In the genomic region with DNA sequence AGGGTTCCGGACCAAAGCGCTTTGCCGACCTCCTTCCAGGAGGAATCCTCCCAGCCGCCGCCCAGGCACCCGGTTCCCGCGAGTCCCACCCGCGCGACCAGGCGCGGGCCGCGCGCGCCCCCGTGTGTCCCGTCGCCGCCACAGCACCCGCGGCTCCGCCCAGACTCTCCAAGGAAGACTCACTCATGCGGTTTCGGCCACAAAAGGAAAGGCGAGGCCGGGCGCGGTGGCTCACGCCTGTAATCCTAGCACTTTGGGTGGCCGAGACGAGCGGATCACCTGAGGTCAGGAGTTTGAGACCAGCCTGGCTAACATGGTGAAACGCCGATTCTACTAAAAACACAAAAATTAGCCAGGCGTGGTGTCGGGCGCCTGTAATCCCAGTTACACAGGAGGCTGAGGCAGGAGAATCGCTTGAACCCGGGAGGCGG, we compare ENCODE assay signal across 8 cellular contexts. TPM values are rescaled to one million over a fixed set of nuclear protein-coding genes. Genes with fewer than 3 reads are reported as not detected.
DNase-seq lines count a peak whose midpoint lies in the region; ATAC-seq, FAIRE-seq and TF ChIP-seq lines count a peak whose summit lies in the region.

No MANE protein-coding gene starts in this region.

- peak overlapping the region; percentile 41 for H3K4me3 Mint-ChIP-seq in activated CD4-positive, alpha-beta T cell treated with anti-CD3 and anti-CD28 coated beads for 36 hours

- H3K36me3 ChIP-seq in colonic mucosa, result no peaks in the 10 kb centered on the region

- H3K27me3 Mint-ChIP-seq in activated CD4-positive, alpha-beta T cell treated with anti-CD3 and anti-CD28 coated beads for 36 hours, result peaks cover 2% of the 10 kb centered on the region

- ATAC-seq in activated CD4-positive, alpha-beta T cell treated with anti-CD3 and anti-CD28 coated beads for 36 hours, result peak; percentile 57
- no peak for ATAC-seq in HG02623 (IDR thresholded peaks at IDR 0.05; ENCODE audit: unreplicated experiment)

- H3K27ac Mint-ChIP-seq in activated CD4-positive, alpha-beta T cell treated with anti-CD3 and anti-CD28 coated beads for 36 hours, result no peak overlapping the region

- peak; percentile 96 for TF ChIP-seq CTCF in colonic mucosa (IDR thresholded peaks at IDR 0.05)
- no peak for TF ChIP-seq CTCF in lower leg skin (IDR thresholded peaks at IDR 0.05)

- POLR2A ChIA-PET in activated CD4-positive, alpha-beta T cell treated with anti-CD3 and anti-CD28 coated beads for 36 hours (lab: Charles Lee), result no interaction called here

- peaks cover 7% of the 10 kb centered on the region for H3K4me1 ChIP-seq in colonic mucosa

- H3K27me3 ChIP-seq in colonic mucosa, result no peaks in the 10 kb centered on the region

- peaks cover 6% of the 10 kb centered on the region for H3K4me1 Mint-ChIP-seq in activated CD4-positive, alpha-beta T cell treated with anti-CD3 and anti-CD28 coated beads for 36 hours

- H3K9me3 ChIP-seq in colonic mucosa, result no peaks in the 10 kb centered on the region

- FAIRE-seq in H54 (lab: Jason Lieb, UNC), result no peak

- intact Hi-C loops in activated CD4-positive, alpha-beta T cell treated with anti-CD3 and anti-CD28 coated beads for 36 hours (cut with DNase I, micrococcal nuclease), result loop anchor here in 1 of 2 experiments (1.0 to 5.0 kb wide), 3 partner anchors 21 to 124 kb away; no protein-coding TSS in a partner anchor
- intact Hi-C loops in colonic mucosa (cut with DNase I) (no loop called here), lower leg skin (cut with DNase I; ENCODE audit: low total_unique reads) (no loop called here)

- H3K27ac ChIP-seq in colonic mucosa, result no peak overlapping the region

- TF ChIP-seq POLR2A in H54 (IDR thresholded peaks at IDR 0.05; ENCODE audit: low read depth, low read length) (no peak), lower leg skin (IDR thresholded peaks at IDR 0.05) (no peak)

- no peaks in the 10 kb centered on the region for H3K9me3 Mint-ChIP-seq in activated CD4-positive, alpha-beta T cell treated with anti-CD3 and anti-CD28 coated beads for 36 hours (ENCODE audit: low read depth)

- peaks cover 8% of the 10 kb centered on the region for H3K36me3 Mint-ChIP-seq in activated CD4-positive, alpha-beta T cell treated with anti-CD3 and anti-CD28 coated beads for 36 hours (ENCODE audit: low read depth)

- DNase-seq in CD1c-positive myeloid dendritic cell (ENCODE audit: extremely low spot score) (peak; percentile 88), H54 (ENCODE audit: insufficient read length, low spot score) (peak; percentile 89), NCI-H2227 treated with DMSO at 0.1 percent for 48 hours (lab: John Stamatoyannopoulos, UW) (peak; percentile 81), colonic mucosa (peak; percentile 89), lower leg skin (ENCODE audit: low spot score in 2 of 2) (peak; percentile 68 to 95)
- peak; percentile 88 for DNase-seq in activated CD4-positive, alpha-beta T cell treated with anti-CD3 and anti-CD28 coated beads for 36 hours
- peak; percentile 57 to 78 (median 58) for DNase-seq in stimulated activated CD4-positive, alpha-beta T cell treated with anti-CD3 and anti-CD28 coated beads, TNF-alpha, amount 100 ng/mL, for 24 hours (ENCODE audit: low read depth in 3 of 3)

- CTCF ChIA-PET in activated CD4-positive, alpha-beta T cell treated with anti-CD3 and anti-CD28 coated beads for 36 hours (lab: Charles Lee), result interaction anchor here (0.7 kb wide), 1 partner anchor 134 kb away, joined by 6 read pairs; no protein-coding TSS in a partner anchor

- H3K4me3 ChIP-seq in colonic mucosa (no peak overlapping the region), lower leg skin (ENCODE audit: low read depth, poor library complexity, severe bottlenecking) (no peak overlapping the region)

- H3K9ac ChIP-seq in colonic mucosa (ENCODE audit: low read depth in 2 of 2, low read length in 2 of 2), result peak overlapping the region; percentile 26 to 50

- WGBS in lower leg skin, 2 donors, result 9 to 16% methylated on average over 23 to 42 of the region's 42 CpGs

RNA-seq across cellular contexts. Expression of gene PKMYT1, which starts 3.5 kb away (rescaled TPM):
- total RNA-seq in activated CD4-positive, alpha-beta T cell treated with anti-CD3 and anti-CD28 coated beads for 36 hours, result 100 to 1,000 TPM; 101 to 117 TPM
- total RNA-seq in colonic mucosa, result 10 to 100 TPM in 1 of 2 donors, 1 to 10 TPM in 1; 9.5 to 76.6 TPM
- total RNA-seq in lower leg skin, result 1 to 10 TPM; 3.0 to 7.4 (median 3.9) TPM

RNA-seq across cellular contexts. Expression of gene PAQR4, which starts 14.6 kb away (rescaled TPM):
- total RNA-seq in activated CD4-positive, alpha-beta T cell treated with anti-CD3 and anti-CD28 coated beads for 36 hours, result 10 to 100 TPM; 28.7 to 31.2 TPM
- total RNA-seq in colonic mucosa (10 to 100 TPM; 14.0 to 42.3 TPM), lower leg skin (10 to 100 TPM in 2 of 4 donors, 1 to 10 TPM in 2; 6.2 to 17.9 (median 10.6) TPM)

RNA-seq across cellular contexts. Expression of gene KREMEN2, which starts 19.6 kb away (rescaled TPM):
- total RNA-seq in activated CD4-positive, alpha-beta T cell treated with anti-CD3 and anti-CD28 coated beads for 36 hours, result not detected
- total RNA-seq in colonic mucosa (1 to 10 TPM; 1.4 to 1.5 TPM), lower leg skin (1 to 10 TPM; 1.9 to 3.8 (median 2.5) TPM)

RNA-seq across cellular contexts. Expression of gene CLDN9, which starts 29.0 kb away (rescaled TPM):
- not detected for total RNA-seq in activated CD4-positive, alpha-beta T cell treated with anti-CD3 and anti-CD28 coated beads for 36 hours
- total RNA-seq in colonic mucosa (under 1 TPM; 0.35 to 0.67 TPM), lower leg skin (under 1 TPM in 2 of 4 donors, not detected in 2; 0.15 to 0.23 TPM)

RNA-seq across cellular contexts. Expression of gene CLDN6, which starts 34.3 kb away (rescaled TPM):
- not detected for total RNA-seq in activated CD4-positive, alpha-beta T cell treated with anti-CD3 and anti-CD28 coated beads for 36 hours
- total RNA-seq in colonic mucosa (1 to 10 TPM in 1 of 2 donors, not detected in 1; 1.2 TPM), lower leg skin (not detected)
